ENCODE assay signal across 33 cellular contexts in the genomic region with DNA sequence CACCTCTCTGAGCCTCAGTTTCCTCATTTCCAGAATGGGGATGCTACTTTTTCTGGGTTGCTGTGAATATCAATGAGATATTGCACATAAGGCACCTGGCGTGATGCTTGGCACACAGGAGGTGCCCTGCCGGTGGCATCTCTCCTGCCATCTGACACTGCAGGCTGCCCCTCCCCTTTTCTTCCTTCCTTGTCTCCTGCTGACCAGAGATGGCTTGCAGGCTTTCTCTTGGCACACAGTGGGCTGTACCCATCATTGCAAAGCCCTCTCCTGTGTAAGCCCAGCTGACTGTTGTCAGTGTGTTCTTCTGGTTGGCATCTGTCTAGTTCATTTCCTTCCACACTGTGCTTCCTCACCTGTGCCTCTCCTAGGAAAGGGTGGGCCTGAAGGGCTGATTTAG.
"Had no signal": no experiment of that assay in that cellular context is flagged by ENCODE, and none has a peak within 500 bp of the region (broad histone marks: within the 10 kb centered on the region; RNA-seq: fewer than 3 reads in every experiment).

No MANE protein-coding gene starts in this region.

- H3K4me3 Mint-ChIP-seq: activated B cell treated with CpG ODN at 0.5 μM for 24 hours; activated CD4-positive, alpha-beta memory T cell treated with anti-CD3 and anti-CD28 coated beads for 36 hours; activated CD8-positive, alpha-beta memory T cell treated with anti-CD3 and anti-CD28 coated beads, Interleukin-2, amount 10 ng/mL, durations not matched to agents 7 days and 5 days; activated naive CD4-positive, alpha-beta T cell treated with anti-CD3 and anti-CD28 coated beads, Interleukin-2, amount 10 ng/mL, durations not matched to agents 7 days and 5 days; activated naive CD8-positive, alpha-beta T cell; activated naive CD8-positive, alpha-beta T cell treated with anti-CD3 and anti-CD28 coated beads, Interleukin-2, amount 50 U/mL, for 24 hours; brain had no signal

- H3K27ac ChIP-seq: VCaP had no signal

- H3K4me1 Mint-ChIP-seq: activated B cell treated with CpG ODN at 0.5 μM for 24 hours; activated CD8-positive, alpha-beta memory T cell treated with anti-CD3 and anti-CD28 coated beads, Interleukin-2, amount 10 ng/mL, durations not matched to agents 7 days and 5 days; activated naive CD4-positive, alpha-beta T cell treated with anti-CD3 and anti-CD28 coated beads, Interleukin-2, amount 10 ng/mL, durations not matched to agents 7 days and 5 days; activated naive CD8-positive, alpha-beta T cell treated with anti-CD3 and anti-CD28 coated beads, Interleukin-2, amount 50 U/mL, for 24 hours had no signal

- ATAC-seq: activated CD8-positive, alpha-beta memory T cell treated with anti-CD3 and anti-CD28 coated beads, Interleukin-2, amount 10 ng/mL, durations not matched to agents 7 days and 5 days; activated naive CD8-positive, alpha-beta T cell treated with anti-CD3 and anti-CD28 coated beads, Interleukin-2, amount 50 U/mL, for 24 hours had no signal

- H3K36me3 Mint-ChIP-seq: activated CD4-positive, alpha-beta memory T cell treated with anti-CD3 and anti-CD28 coated beads for 36 hours; activated CD8-positive, alpha-beta memory T cell treated with anti-CD3 and anti-CD28 coated beads, Interleukin-2, amount 10 ng/mL, durations not matched to agents 7 days and 5 days; activated naive CD4-positive, alpha-beta T cell treated with anti-CD3 and anti-CD28 coated beads, Interleukin-2, amount 10 ng/mL, durations not matched to agents 7 days and 5 days; activated naive CD8-positive, alpha-beta T cell; brain had no signal

- H3K27ac Mint-ChIP-seq: activated B cell treated with CpG ODN at 0.5 μM for 24 hours; activated CD4-positive, alpha-beta memory T cell treated with anti-CD3 and anti-CD28 coated beads for 36 hours; activated CD8-positive, alpha-beta memory T cell treated with anti-CD3 and anti-CD28 coated beads, Interleukin-2, amount 10 ng/mL, durations not matched to agents 7 days and 5 days; activated naive CD4-positive, alpha-beta T cell treated with anti-CD3 and anti-CD28 coated beads, Interleukin-2, amount 10 ng/mL, durations not matched to agents 7 days and 5 days; activated naive CD8-positive, alpha-beta T cell; activated naive CD8-positive, alpha-beta T cell treated with anti-CD3 and anti-CD28 coated beads, Interleukin-2, amount 50 U/mL, for 24 hours; brain had no signal

- H3K27me3 Mint-ChIP-seq: activated CD4-positive, alpha-beta memory T cell treated with anti-CD3 and anti-CD28 coated beads for 36 hours; activated CD8-positive, alpha-beta memory T cell treated with anti-CD3 and anti-CD28 coated beads, Interleukin-2, amount 10 ng/mL, durations not matched to agents 7 days and 5 days; activated naive CD8-positive, alpha-beta T cell treated with anti-CD3 and anti-CD28 coated beads, Interleukin-2, amount 50 U/mL, for 24 hours had no signal

- DNase-seq: activated B cell treated with CpG ODN at 0.5 μM for 24 hours; activated CD4-positive, alpha-beta memory T cell treated with anti-CD3 and anti-CD28 coated beads for 36 hours; activated CD4-positive, alpha-beta T cell treated with anti-CD3 and anti-CD28 coated beads for 4 hours; activated CD4-positive, alpha-beta T cell treated with anti-CD3 and anti-CD28 coated beads, Interleukin-2, amount 50 U/mL, for 1 hour; activated CD4-positive, CD25-positive, alpha-beta regulatory T cell treated with anti-CD3 and anti-CD28 coated beads, Interleukin-2, amount 50 U/mL, for 72 hours; activated CD8-positive, alpha-beta memory T cell treated with anti-CD3 and anti-CD28 coated beads for 24 hours; activated CD8-positive, alpha-beta memory T cell treated with anti-CD3 and anti-CD28 coated beads, Interleukin-2, amount 10 ng/mL, durations not matched to agents 7 days and 5 days; activated CD8-positive, alpha-beta memory T cell treated with anti-CD3 and anti-CD28 coated beads, Interleukin-2, amount 50 U/mL, for 48 hours; activated effector memory CD4-positive, alpha-beta T cell treated with Interleukin-2 at 50 U/mL for 16 hours; activated naive CD4-positive, alpha-beta T cell treated with anti-CD3 and anti-CD28 coated beads, Interleukin-2, amount 10 ng/mL, durations not matched to agents 7 days and 5 days; activated naive CD8-positive, alpha-beta T cell treated with anti-CD3 and anti-CD28 coated beads, Interleukin-2, amount 50 U/mL, for 24 hours; activated T-cell treated with anti-CD3 and anti-CD28 coated beads, Interleukin-2, amount 50 U/mL, for 48 hours; anterior cingulate cortex; Kasumi-1; KG1; MM.1S; MV-4-11; NCI-H1092 treated with DMSO at 0.1 percent for 48 hours; NCI-H1417; NCI-H1930; NCI-H2081 treated with DMSO at 0.1 percent for 48 hours; NCI-H510A; NCI-H526; NCI-H748 treated with DMSO at 0.1 percent for 48 hours; NK-92 treated with Interleukin-12 subunit alpha and Interleukin-12 subunit beta, amount 100 ng/mL, for 24 hours; Right ventricle myocardium superior; SW 1271; T-helper 1 cell; T-helper 2 cell; T-helper 9 cell had no signal

- H3K9me3 Mint-ChIP-seq: activated CD4-positive, alpha-beta memory T cell treated with anti-CD3 and anti-CD28 coated beads for 36 hours; activated naive CD4-positive, alpha-beta T cell treated with anti-CD3 and anti-CD28 coated beads, Interleukin-2, amount 10 ng/mL, durations not matched to agents 7 days and 5 days; activated naive CD8-positive, alpha-beta T cell treated with anti-CD3 and anti-CD28 coated beads, Interleukin-2, amount 50 U/mL, for 24 hours had no signal
